ENCODE assay signal across 1 cellular context in genomic region chr14:26896447-26896846, GRCh38.
TF ChIP-seq lines count a peak whose summit lies in the region.

No MANE protein-coding gene starts in this region.

TF ChIP-seq in GM23338, 12 proteins besides CTCF, POLR2A, EP300 and RAD21 (continued from another document):
- TF ChIP-seq ZNF462 (CRISPR knock-in tag; IDR thresholded peaks at IDR 0.05) = no peak
- no peak for TF ChIP-seq REST (IDR thresholded peaks at IDR 0.05; ENCODE audit: unreplicated experiment)
- TF ChIP-seq JUNB (IDR thresholded peaks at IDR 0.05; ENCODE audit: unreplicated experiment) = no peak
- no peak for TF ChIP-seq CREB1 (CRISPR knock-in tag; IDR thresholded peaks at IDR 0.05; ENCODE audit: low read depth)
- no peak for TF ChIP-seq ZNF331 (CRISPR knock-in tag; IDR thresholded peaks at IDR 0.05; ENCODE audit: low read depth)
- TF ChIP-seq NANOG (IDR thresholded peaks at IDR 0.05; ENCODE audit: borderline replicate concordance) = no peak
- no peak for TF ChIP-seq ETS1 (IDR thresholded peaks at IDR 0.05)
- no peak for TF ChIP-seq STAT1 (IDR thresholded peaks at IDR 0.05; ENCODE audit: unreplicated experiment)
- no peak for TF ChIP-seq EZH2phosphoT487 (IDR thresholded peaks at IDR 0.05; ENCODE audit: unreplicated experiment)
- TF ChIP-seq EZH2 (IDR thresholded peaks at IDR 0.05; ENCODE audit: low read depth, unreplicated experiment) = no peak
- no peak for TF ChIP-seq ZNF114 (CRISPR knock-in tag; IDR thresholded peaks at IDR 0.05)
